Comparison of ENCODE assay signal across 7 cellular contexts in the genomic region with DNA sequence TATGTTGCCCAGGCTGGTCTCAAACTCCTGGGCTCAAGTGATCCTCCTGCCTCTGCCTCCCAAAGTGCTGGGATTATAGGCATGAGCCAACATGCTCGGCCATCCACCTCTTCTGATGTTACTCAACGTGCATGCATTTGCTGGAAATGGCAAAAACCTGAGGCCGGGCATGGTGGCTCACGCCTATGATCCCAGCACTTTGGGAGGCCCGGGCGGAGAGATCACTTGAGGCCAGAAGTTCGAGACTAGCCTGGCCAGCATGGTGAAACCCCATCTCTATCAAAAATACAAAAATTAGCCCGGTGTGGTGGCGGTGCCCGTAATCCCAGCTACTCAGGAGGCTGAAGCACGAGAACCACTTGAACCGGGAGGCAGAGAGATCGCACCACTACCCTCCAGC. TPM values are rescaled to one million over a fixed set of nuclear protein-coding genes. Genes with fewer than 3 reads are reported as not detected.
DNase-seq lines count a peak whose midpoint lies in the region; ATAC-seq and TF ChIP-seq lines count a peak whose summit lies in the region.
"Not testable (repeated sequence)": the region's sequence is repeated elsewhere in the genome, so short reads cannot be mapped to it uniquely, and the experiment has no call there.

No MANE protein-coding gene starts in this region.

- H3K36me3 ChIP-seq in endodermal cell (ENCODE audit: control insufficient read depth, insufficient read depth, low read length); neural progenitor cell: not testable (repeated sequence)

- H3K4me3 Mint-ChIP-seq in CD4-positive, alpha-beta T cell, result peak overlapping the region; percentile 68
- H3K4me3 Mint-ChIP-seq in T-cell, result peak overlapping the region; percentile 81 to 87 (median 83)
- peak overlapping the region; percentile 83 for H3K4me3 Mint-ChIP-seq in activated CD4-positive, alpha-beta memory T cell treated with anti-CD3 and anti-CD28 coated beads, Interleukin-2, amount 10 ng/mL, durations not matched to agents 7 days and 5 days
- peak overlapping the region; percentile 78 for H3K4me3 Mint-ChIP-seq in activated naive CD4-positive, alpha-beta T cell treated with anti-CD3 and anti-CD28 coated beads, Interleukin-2, amount 10 ng/mL, durations not matched to agents 7 days and 5 days
- H3K4me3 Mint-ChIP-seq in endodermal cell, result peak overlapping the region; percentile 91
- peak overlapping the region; percentile 79 for H3K4me3 Mint-ChIP-seq in mesothelial cell of epicardium
- H3K4me3 Mint-ChIP-seq in neural progenitor cell, result peak overlapping the region; percentile 86

- H3K4me3 ChIP-seq in endodermal cell (ENCODE audit: low read length); neural progenitor cell: not testable (repeated sequence)

- not testable (repeated sequence) for H3K36me3 Mint-ChIP-seq in CD4-positive, alpha-beta T cell (ENCODE audit: low read depth); T-cell; activated CD4-positive, alpha-beta memory T cell treated with anti-CD3 and anti-CD28 coated beads, Interleukin-2, amount 10 ng/mL, durations not matched to agents 7 days and 5 days (ENCODE audit: low read depth); activated naive CD4-positive, alpha-beta T cell treated with anti-CD3 and anti-CD28 coated beads, Interleukin-2, amount 10 ng/mL, durations not matched to agents 7 days and 5 days; endodermal cell (ENCODE audit: low read depth); mesothelial cell of epicardium; neural progenitor cell

- not testable (repeated sequence) for TF ChIP-seq CTCF in CD4-positive, alpha-beta T cell (IDR thresholded peaks at IDR 0.05); endodermal cell (conservative IDR thresholded peaks at IDR 0.05); mesothelial cell of epicardium (IDR thresholded peaks at IDR 0.05; ENCODE audit: unreplicated experiment); neural progenitor cell (IDR thresholded peaks at IDR 0.05)

- WGBS in endodermal cell (ENCODE audit: insufficient coverage in 1 of 2, insufficient read length in 1 of 2), 2 experiments, result 89 to 96% methylated on average over 9 to 13 of the region's 13 CpGs

- peaks cover 13% of the 10 kb centered on the region for H3K4me1 Mint-ChIP-seq in CD4-positive, alpha-beta T cell (ENCODE audit: low read depth)
- H3K4me1 Mint-ChIP-seq in T-cell (peaks cover 13 to 17% (median 14%) of the 10 kb centered on the region in 3 donors), mesothelial cell of epicardium (peaks cover 11% of the 10 kb centered on the region)
- peaks cover 33% of the 10 kb centered on the region for H3K4me1 Mint-ChIP-seq in activated CD4-positive, alpha-beta memory T cell treated with anti-CD3 and anti-CD28 coated beads, Interleukin-2, amount 10 ng/mL, durations not matched to agents 7 days and 5 days
- peaks cover 38% of the 10 kb centered on the region for H3K4me1 Mint-ChIP-seq in activated naive CD4-positive, alpha-beta T cell treated with anti-CD3 and anti-CD28 coated beads, Interleukin-2, amount 10 ng/mL, durations not matched to agents 7 days and 5 days
- H3K4me1 Mint-ChIP-seq in endodermal cell, neural progenitor cell: not testable (repeated sequence)

- DNase-seq in CD4-positive, alpha-beta T cell; T-cell; activated CD4-positive, alpha-beta memory T cell treated with anti-CD3 and anti-CD28 coated beads, Interleukin-2, amount 10 ng/mL, durations not matched to agents 7 days and 5 days; activated naive CD4-positive, alpha-beta T cell treated with anti-CD3 and anti-CD28 coated beads, Interleukin-2, amount 10 ng/mL, durations not matched to agents 7 days and 5 days; mesothelial cell of epicardium (ENCODE audit: low spot score in 2 of 2, unreplicated experiment in 2 of 2); neural progenitor cell (ENCODE audit: low spot score): not testable (repeated sequence)
- peak; percentile 57 for DNase-seq in endodermal cell

- intact Hi-C loops in CD4-positive, alpha-beta T cell (cut with DNase I, micrococcal nuclease), result not testable (repeated sequence)

- not testable (repeated sequence) for H3K9me3 ChIP-seq in CD4-positive, alpha-beta T cell (ENCODE audit: control insufficient read depth, low read length); endodermal cell (ENCODE audit: control insufficient read depth, low read length); neural progenitor cell (ENCODE audit: low read depth)

- H3K4me2 ChIP-seq in neural progenitor cell, result not testable (repeated sequence)

- not testable (repeated sequence) for H3K9me3 Mint-ChIP-seq in CD4-positive, alpha-beta T cell; T-cell; activated CD4-positive, alpha-beta memory T cell treated with anti-CD3 and anti-CD28 coated beads, Interleukin-2, amount 10 ng/mL, durations not matched to agents 7 days and 5 days; activated naive CD4-positive, alpha-beta T cell treated with anti-CD3 and anti-CD28 coated beads, Interleukin-2, amount 10 ng/mL, durations not matched to agents 7 days and 5 days; endodermal cell; mesothelial cell of epicardium; neural progenitor cell

- CTCF ChIA-PET in CD4-positive, alpha-beta T cell (lab: Charles Lee); activated naive CD4-positive, alpha-beta T cell treated with anti-CD3 and anti-CD28 coated beads, Interleukin-2, amount 10 ng/mL, durations not matched to agents 7 days and 5 days (lab: Charles Lee): not testable (repeated sequence)
- CTCF ChIA-PET in T-cell (lab: Charles Lee), result interaction anchor here in 1 of 2 donors (0.7 kb wide), 1 partner anchor 69 kb away, joined by 5 read pairs; no protein-coding TSS in a partner anchor
- CTCF ChIA-PET in activated CD4-positive, alpha-beta memory T cell treated with anti-CD3 and anti-CD28 coated beads, Interleukin-2, amount 10 ng/mL, durations not matched to agents 7 days and 5 days (lab: Charles Lee), result interaction anchor here (0.7 to 1.5 kb wide), 2 partner anchors 8 to 1291 kb away, joined by 3 to 6 read pairs; no protein-coding TSS in a partner anchor

- not testable (repeated sequence) for H2AFZ ChIP-seq in neural progenitor cell (replicated peaks)

- H3K4me1 ChIP-seq in endodermal cell (ENCODE audit: control insufficient read depth, insufficient read depth, low read length); neural progenitor cell: not testable (repeated sequence)

- H3K27ac Mint-ChIP-seq in CD4-positive, alpha-beta T cell; T-cell; activated CD4-positive, alpha-beta memory T cell treated with anti-CD3 and anti-CD28 coated beads, Interleukin-2, amount 10 ng/mL, durations not matched to agents 7 days and 5 days; activated naive CD4-positive, alpha-beta T cell treated with anti-CD3 and anti-CD28 coated beads, Interleukin-2, amount 10 ng/mL, durations not matched to agents 7 days and 5 days; endodermal cell; mesothelial cell of epicardium; neural progenitor cell: not testable (repeated sequence)

- not testable (repeated sequence) for H3K27me3 Mint-ChIP-seq in CD4-positive, alpha-beta T cell; T-cell; activated CD4-positive, alpha-beta memory T cell treated with anti-CD3 and anti-CD28 coated beads, Interleukin-2, amount 10 ng/mL, durations not matched to agents 7 days and 5 days; activated naive CD4-positive, alpha-beta T cell treated with anti-CD3 and anti-CD28 coated beads, Interleukin-2, amount 10 ng/mL, durations not matched to agents 7 days and 5 days; endodermal cell (ENCODE audit: insufficient read depth); mesothelial cell of epicardium (ENCODE audit: low read depth)
- H3K27me3 Mint-ChIP-seq in neural progenitor cell (ENCODE audit: insufficient read depth, low read depth), result peaks cover 10% of the 10 kb centered on the region

- not testable (repeated sequence) for H3K9ac ChIP-seq in endodermal cell (ENCODE audit: extremely low read depth, low read length, poor library complexity, severe bottlenecking); neural progenitor cell

- not testable (repeated sequence) for H3K27me3 ChIP-seq in CD4-positive, alpha-beta T cell (ENCODE audit: control insufficient read depth, insufficient read depth, low read length); endodermal cell (ENCODE audit: control insufficient read depth, insufficient read depth, low read length, poor library complexity, severe bottlenecking); neural progenitor cell

- H3K79me2 ChIP-seq in neural progenitor cell (ENCODE audit: low read depth), result peaks cover 28% of the 10 kb centered on the region

- not testable (repeated sequence) for H3K27ac ChIP-seq in CD4-positive, alpha-beta T cell (ENCODE audit: low read depth, low read length); endodermal cell (ENCODE audit: low read depth, low read length); neural progenitor cell

- POLR2A ChIA-PET in CD4-positive, alpha-beta T cell (lab: Charles Lee), result interaction anchor here (1.2 to 2.0 kb wide), 2 partner anchors 8 to 59 kb away, joined by 4 read pairs; no protein-coding TSS in a partner anchor
- POLR2A ChIA-PET in T-cell (lab: Charles Lee), result not testable (repeated sequence)
- POLR2A ChIA-PET in activated CD4-positive, alpha-beta memory T cell treated with anti-CD3 and anti-CD28 coated beads, Interleukin-2, amount 10 ng/mL, durations not matched to agents 7 days and 5 days (lab: Charles Lee), result interaction anchor here (1.2 to 3.6 kb wide), 2 partner anchors 8 to 102 kb away, joined by 3 to 23 read pairs; a partner anchor contains a TSS

- H4K20me1 ChIP-seq in neural progenitor cell (ENCODE audit: low read depth), result peaks cover 17% of the 10 kb centered on the region

- peaks cover 17% of the 10 kb centered on the region for H3F3A ChIP-seq in neural progenitor cell (ENCODE audit: low read depth)

- not testable (repeated sequence) for ATAC-seq in CD4-positive, alpha-beta T cell (ENCODE audit: poor library complexity); T-cell (replicated peaks in 1 of 4)

RNA-seq across cellular contexts. Expression of a gene that starts 1.9 kb away (rescaled TPM):
- total RNA-seq in CD4-positive, alpha-beta T cell, result 1 to 10 TPM; 6.7 to 6.8 TPM
- 10 to 100 TPM; 13.6 to 25.5 (median 19.8) TPM for total RNA-seq in T-cell
- 10 to 100 TPM; 27.6 to 29.1 TPM for total RNA-seq in activated CD4-positive, alpha-beta memory T cell treated with anti-CD3 and anti-CD28 coated beads, Interleukin-2, amount 10 ng/mL, durations not matched to agents 7 days and 5 days
- 100 to 1,000 TPM in 1 of 2 donors, 10 to 100 TPM in 1; 95.8 to 113 TPM for total RNA-seq in endodermal cell
- polyA plus RNA-seq in endodermal cell (2013, experiment 1 of 2), result 30.7 TPM
- polyA plus RNA-seq in endodermal cell (2013, experiment 2 of 2), result 29.4 TPM
- total RNA-seq in mesothelial cell of epicardium, result 25.9 to 28.1 TPM (median 27.6 TPM) in 3 replicates
- 21.0 and 31.1 TPM in 2 replicates for total RNA-seq in neural progenitor cell (ENCODE audit: low replicate concordance)

RNA-seq across cellular contexts. Expression of a gene that starts 53.8 kb away (rescaled TPM):
- 10 to 100 TPM; 88.2 to 96.2 TPM for total RNA-seq in CD4-positive, alpha-beta T cell
- 100 to 1,000 TPM; 121 to 134 (median 126) TPM for total RNA-seq in T-cell
- total RNA-seq in activated CD4-positive, alpha-beta memory T cell treated with anti-CD3 and anti-CD28 coated beads, Interleukin-2, amount 10 ng/mL, durations not matched to agents 7 days and 5 days, result 100 to 1,000 TPM; 125 to 131 TPM
- 100 to 1,000 TPM in 1 of 2 donors, 10 to 100 TPM in 1; 87.7 to 111 TPM for total RNA-seq in endodermal cell
- 91.4 TPM for polyA plus RNA-seq in endodermal cell (2013, experiment 1 of 2)
- 90.2 TPM for polyA plus RNA-seq in endodermal cell (2013, experiment 2 of 2)
- 114 to 117 TPM (median 114 TPM) in 3 replicates for total RNA-seq in mesothelial cell of epicardium
- 143 and 190 TPM in 2 replicates for total RNA-seq in neural progenitor cell (ENCODE audit: low replicate concordance)
